8 cellular contexts compared by ENCODE assay signal in genomic region chr16:22318690-22319358, GRCh38. TPM values are rescaled to one million over a fixed set of nuclear protein-coding genes. Genes with fewer than 3 reads are reported as not detected.
DNase-seq lines count a peak whose midpoint lies in the region; ATAC-seq and TF ChIP-seq lines count a peak whose summit lies in the region.

No MANE protein-coding gene starts in this region.

- H3K4me3 ChIP-seq in DND-41 (ENCODE audit: low read depth in 1 of 2, low read length in 2 of 2), result no peak overlapping the region
- H3K4me3 ChIP-seq in retinal pigment epithelial cell (ENCODE audit: low read length), result no peak overlapping the region

- no peak overlapping the region for H3K27ac ChIP-seq in DND-41 (ENCODE audit: low read length)

- H3K4me1 Mint-ChIP-seq in endothelial cell (ENCODE audit: unreplicated experiment), result no peaks in the 10 kb centered on the region

- no peak overlapping the region for H3K4me3 Mint-ChIP-seq in endothelial cell (ENCODE audit: unreplicated experiment)

- H2AFZ ChIP-seq in DND-41 (ENCODE audit: low read depth, low read length), result no peak overlapping the region

- peaks cover 2% of the 10 kb centered on the region for H3K27me3 Mint-ChIP-seq in endothelial cell (ENCODE audit: unreplicated experiment)

- no peak overlapping the region for H3K9ac ChIP-seq in DND-41 (ENCODE audit: low read depth, low read length)

- H3K27me3 ChIP-seq in DND-41 (ENCODE audit: insufficient read depth, low read length, poor library complexity), result no peaks in the 10 kb centered on the region

- H3K4me1 ChIP-seq in DND-41 (ENCODE audit: insufficient read depth, low read length), result no peaks in the 10 kb centered on the region

- ATAC-seq in DND-41 (ENCODE audit: insufficient read depth, low read depth), result 0 out of 3 replicates have a peak, but pooled peaks have one; percentile 43
- ATAC-seq in HG02588 (IDR thresholded peaks at IDR 0.05; ENCODE audit: unreplicated experiment), result no peak

- peaks cover 28% of the 10 kb centered on the region for H4K20me1 ChIP-seq in DND-41 (ENCODE audit: insufficient read depth, low read length)

- H3K27ac Mint-ChIP-seq in endothelial cell (ENCODE audit: unreplicated experiment), result no peak overlapping the region

- H3K4me2 ChIP-seq in DND-41 (ENCODE audit: insufficient read depth, low read length), result no peak overlapping the region

- DNase-seq in DND-41, result peak; percentile 51
- DNase-seq in LoVo (ENCODE audit: low spot score), result peak; percentile 23
- peak; percentile 66 for DNase-seq in activated CD4-positive, alpha-beta T cell treated with anti-CD3 and anti-CD28 coated beads, Interleukin-2, amount 50 U/mL, for 1 hour
- DNase-seq in endothelial cell (ENCODE audit: low spot score), result peak; percentile 68
- no peak for DNase-seq in retinal pigment epithelial cell (ENCODE audit: low read depth)
- DNase-seq in Ammon's horn (ENCODE audit: low spot score), result no peak
- DNase-seq in GF-D8 (lab: John Stamatoyannopoulos, UW), result no peak

- H3K79me2 ChIP-seq in DND-41 (ENCODE audit: insufficient read depth, low read length), result peaks cover 11% of the 10 kb centered on the region; the same call in 1 of the 2 replicates

- no peaks in the 10 kb centered on the region for H3K9me3 Mint-ChIP-seq in endothelial cell (ENCODE audit: unreplicated experiment)

- TF ChIP-seq CTCF in DND-41 (IDR thresholded peaks at IDR 0.05; ENCODE audit: borderline replicate concordance, extremely low read depth, low read length, poor library complexity, severe bottlenecking) (peak; percentile 70), endothelial cell (IDR thresholded peaks at IDR 0.05; ENCODE audit: unreplicated experiment) (peak; percentile 71), retinal pigment epithelial cell (conservative IDR thresholded peaks at IDR 0.05; ENCODE audit: low read depth, low read length) (peak; percentile 76)

- no peaks in the 10 kb centered on the region for H3K9me3 ChIP-seq in DND-41 (ENCODE audit: insufficient read depth, low read length, severe bottlenecking)

- H3K36me3 Mint-ChIP-seq in endothelial cell (ENCODE audit: low read depth, unreplicated experiment), result peaks cover 26% of the 10 kb centered on the region

- H3K36me3 ChIP-seq in DND-41 (ENCODE audit: insufficient read depth, low read length), result peaks cover 95% of the 10 kb centered on the region

RNA-seq across cellular contexts. Expression of gene POLR3E, which starts 21.6 kb away (rescaled TPM):
- total RNA-seq in endothelial cell (ENCODE audit: unreplicated experiment), result 47.3 TPM

RNA-seq across cellular contexts. Expression of gene CDR2, which starts 55.6 kb away (rescaled TPM):
- total RNA-seq in endothelial cell (ENCODE audit: unreplicated experiment), result 26.3 TPM

Comparison
In these comparisons a context has a peak if more than half of its experiments do, and no peak if none do; other contexts are left out.
1. DNase-seq: peak in DND-41 (single experiment), LoVo (single experiment), activated CD4-positive, alpha-beta T cell treated with anti-CD3 and anti-CD28 coated beads, Interleukin-2, amount 50 U/mL, for 1 hour (single experiment) and endothelial cell (single experiment); none in retinal pigment epithelial cell (single experiment), Ammon's horn (single experiment) and GF-D8 (single experiment).
2. Peak in every context shown above with its lines, with median percentiles within 50 percentile points of each other: CTCF ChIP-seq.